11 cellular contexts compared by ENCODE assay signal in genomic region chr4:183342541-183343533, GRCh38. TPM values are rescaled to one million over a fixed set of nuclear protein-coding genes. Genes with fewer than 3 reads are reported as not detected.
DNase-seq lines count a peak whose midpoint lies in the region; ATAC-seq, FAIRE-seq and TF ChIP-seq lines count a peak whose summit lies in the region.
"Had no signal": no experiment of that assay in that cellular context is flagged by ENCODE, and none has a peak within 500 bp of the region (broad histone marks: within the 10 kb centered on the region; RNA-seq: fewer than 3 reads in every experiment).

No MANE protein-coding gene starts in this region.

- H3K27me3 Mint-ChIP-seq in naive thymus-derived CD4-positive, alpha-beta T cell, result peaks cover 10 to 27% (median 26%) of the 10 kb centered on the region in 5 donors
- peaks cover 8% of the 10 kb centered on the region for H3K27me3 Mint-ChIP-seq in activated T-helper 2 cell treated with anti-CD3 and anti-CD28 coated beads, Interferon-gamma antibody, Interleukin-2, Interleukin-4, amounts not matched to agents 10 μg/mL and 5 μg/mL and 100 μg/mL, durations not matched to agents 14 hours and 24 hours and 36 hours (ENCODE audit: low read depth)

- peak overlapping the region; percentile 92 for H3K4me2 ChIP-seq in BLaER1

- H3K27me3 ChIP-seq in BLaER1 (no peaks in the 10 kb centered on the region), H7 (ENCODE audit: control insufficient read depth, insufficient read depth, low read length) (no peaks in the 10 kb centered on the region)
- no peaks in the 10 kb centered on the region for H3K27me3 ChIP-seq in naive thymus-derived CD4-positive, alpha-beta T cell (ENCODE audit: control insufficient read depth in 2 of 2, insufficient read depth in 2 of 2, low read length in 2 of 2)
- H3K27me3 ChIP-seq: colonic mucosa had no signal

- no peak for FAIRE-seq in RCC 7860 (lab: Jason Lieb, UNC)

- H3K27ac ChIP-seq in BLaER1, result peak overlapping the region; percentile 88
- no peak overlapping the region for H3K27ac ChIP-seq in naive thymus-derived CD4-positive, alpha-beta T cell (ENCODE audit: low read depth, low read length)
- H3K27ac ChIP-seq: colonic mucosa, neutrophil had no signal

- H3K9me3 ChIP-seq in BLaER1, result no peaks in the 10 kb centered on the region
- H3K9me3 ChIP-seq in naive thymus-derived CD4-positive, alpha-beta T cell (ENCODE audit: control insufficient read depth in 2 of 3, low read length in 3 of 3), result no peaks in the 10 kb centered on the region
- H3K9me3 ChIP-seq: colonic mucosa, neutrophil had no signal

- no peak for TF ChIP-seq POLR2A in erythroblast (IDR thresholded peaks at IDR 0.05; ENCODE audit: low read length)

- peak; percentile 46 for ATAC-seq in naive thymus-derived CD4-positive, alpha-beta T cell
- ATAC-seq in HG02840 (IDR thresholded peaks at IDR 0.05; ENCODE audit: low FRiP score, unreplicated experiment), result no peak
- ATAC-seq in HG03432 (IDR thresholded peaks at IDR 0.05; ENCODE audit: unreplicated experiment), result no peak

- no peaks in the 10 kb centered on the region for H3K36me3 ChIP-seq in BLaER1
- H3K36me3 ChIP-seq in H7 (replicated peaks; ENCODE audit: control insufficient read depth, insufficient read depth, low read length), result no peaks in the 10 kb centered on the region
- no peaks in the 10 kb centered on the region for H3K36me3 ChIP-seq in naive thymus-derived CD4-positive, alpha-beta T cell (ENCODE audit: control insufficient read depth in 2 of 3, insufficient read depth in 3 of 3, low read length in 3 of 3)
- H3K36me3 ChIP-seq: colonic mucosa, neutrophil had no signal

- peak overlapping the region in 4 of 10 donors; percentile 8 to 66 (median 28) for H3K4me3 Mint-ChIP-seq in naive thymus-derived CD4-positive, alpha-beta T cell
- H3K4me3 Mint-ChIP-seq in activated T-helper 2 cell treated with anti-CD3 and anti-CD28 coated beads, Interferon-gamma antibody, Interleukin-2, Interleukin-4, amounts not matched to agents 10 μg/mL and 5 μg/mL and 100 μg/mL, durations not matched to agents 14 hours and 24 hours and 36 hours (ENCODE audit: low read depth), result no peak overlapping the region

- peaks cover 0 to 5% (median 0%) of the 10 kb centered on the region in 7 donors for H3K4me1 Mint-ChIP-seq in naive thymus-derived CD4-positive, alpha-beta T cell
- no peaks in the 10 kb centered on the region for H3K4me1 Mint-ChIP-seq in activated T-helper 2 cell treated with anti-CD3 and anti-CD28 coated beads, Interferon-gamma antibody, Interleukin-2, Interleukin-4, amounts not matched to agents 10 μg/mL and 5 μg/mL and 100 μg/mL, durations not matched to agents 14 hours and 24 hours and 36 hours (ENCODE audit: low read depth)

- no peaks in the 10 kb centered on the region for H3K36me3 Mint-ChIP-seq in naive thymus-derived CD4-positive, alpha-beta T cell
- no peaks in the 10 kb centered on the region for H3K36me3 Mint-ChIP-seq in activated T-helper 2 cell treated with anti-CD3 and anti-CD28 coated beads, Interferon-gamma antibody, Interleukin-2, Interleukin-4, amounts not matched to agents 10 μg/mL and 5 μg/mL and 100 μg/mL, durations not matched to agents 14 hours and 24 hours and 36 hours (ENCODE audit: low read depth)

- DNase-seq in H7, result peak; percentile 69
- DNase-seq in erythroblast (lab: John Stamatoyannopoulos, UW), result peak; percentile 24 to 38
- no peak for DNase-seq in naive thymus-derived CD4-positive, alpha-beta T cell
- no peak for DNase-seq in activated T-helper 2 cell treated with anti-CD3 and anti-CD28 coated beads, Interferon-gamma antibody, Interleukin-2, Interleukin-4, amounts not matched to agents 10 μg/mL and 5 μg/mL and 100 μg/mL, durations not matched to agents 14 hours and 24 hours and 36 hours (ENCODE audit: low spot score)
- no peak for DNase-seq in RCC 7860 (ENCODE audit: low spot score)
- DNase-seq: colonic mucosa had no signal

- CTCF ChIA-PET in naive thymus-derived CD4-positive, alpha-beta T cell (lab: Charles Lee), result no interaction called here

- peak overlapping the region; percentile 71 for H3K9ac ChIP-seq in BLaER1

- H3K4me1 ChIP-seq in BLaER1, result peaks cover 49% of the 10 kb centered on the region
- no peaks in the 10 kb centered on the region for H3K4me1 ChIP-seq in naive thymus-derived CD4-positive, alpha-beta T cell (ENCODE audit: control insufficient read depth in 2 of 2, insufficient read depth in 2 of 2, low read length in 2 of 2)
- H3K4me1 ChIP-seq: colonic mucosa had no signal

- no peaks in the 10 kb centered on the region for H4K20me1 ChIP-seq in BLaER1

- intact Hi-C loops in naive thymus-derived CD4-positive, alpha-beta T cell (cut with micrococcal nuclease), result no loop called here
- intact Hi-C loops in activated T-helper 2 cell treated with anti-CD3 and anti-CD28 coated beads, Interferon-gamma antibody, Interleukin-2, Interleukin-4, amounts not matched to agents 10 μg/mL and 5 μg/mL and 100 μg/mL, durations not matched to agents 14 hours and 24 hours and 36 hours (cut with micrococcal nuclease), result no loop called here

- no peak overlapping the region for H3K27ac Mint-ChIP-seq in naive thymus-derived CD4-positive, alpha-beta T cell
- no peak overlapping the region for H3K27ac Mint-ChIP-seq in activated T-helper 2 cell treated with anti-CD3 and anti-CD28 coated beads, Interferon-gamma antibody, Interleukin-2, Interleukin-4, amounts not matched to agents 10 μg/mL and 5 μg/mL and 100 μg/mL, durations not matched to agents 14 hours and 24 hours and 36 hours

- no peaks in the 10 kb centered on the region for H3K9me3 Mint-ChIP-seq in naive thymus-derived CD4-positive, alpha-beta T cell
- H3K9me3 Mint-ChIP-seq in activated T-helper 2 cell treated with anti-CD3 and anti-CD28 coated beads, Interferon-gamma antibody, Interleukin-2, Interleukin-4, amounts not matched to agents 10 μg/mL and 5 μg/mL and 100 μg/mL, durations not matched to agents 14 hours and 24 hours and 36 hours, result no peaks in the 10 kb centered on the region

- POLR2A ChIA-PET in naive thymus-derived CD4-positive, alpha-beta T cell (lab: Charles Lee), result no interaction called here

- H3K4me3 ChIP-seq in BLaER1 (peak overlapping the region; percentile 59), H7 (ENCODE audit: insufficient read depth, low read depth, low read length) (no peak overlapping the region)
- H3K4me3 ChIP-seq in naive thymus-derived CD4-positive, alpha-beta T cell (ENCODE audit: low read length), result no peak overlapping the region
- H3K4me3 ChIP-seq: colonic mucosa had no signal

RNA-seq across cellular contexts. Expression of gene CLDN24, which starts 20.6 kb away (rescaled TPM):
- total RNA-seq in H7 (2014; rRNA removed; shearing (Covaris generic)), result not detected in 2 replicates
- total RNA-seq in naive thymus-derived CD4-positive, alpha-beta T cell, result not detected
- polyA plus RNA-seq in naive thymus-derived CD4-positive, alpha-beta T cell, result not detected
- not detected in 2 replicates for total RNA-seq in activated T-helper 2 cell treated with anti-CD3 and anti-CD28 coated beads, Interferon-gamma antibody, Interleukin-2, Interleukin-4, amounts not matched to agents 10 μg/mL and 5 μg/mL and 100 μg/mL, durations not matched to agents 14 hours and 24 hours and 36 hours
- total RNA-seq: colonic mucosa, urinary bladder had no signal
- polyA plus RNA-seq: urinary bladder had no signal

RNA-seq across cellular contexts. Expression of gene CLDN22, which starts 22.8 kb away (rescaled TPM):
- not detected in 2 replicates for total RNA-seq in H7 (2014; rRNA removed; shearing (Covaris generic))
- not detected for total RNA-seq in naive thymus-derived CD4-positive, alpha-beta T cell
- polyA plus RNA-seq in naive thymus-derived CD4-positive, alpha-beta T cell, result not detected
- total RNA-seq in activated T-helper 2 cell treated with anti-CD3 and anti-CD28 coated beads, Interferon-gamma antibody, Interleukin-2, Interleukin-4, amounts not matched to agents 10 μg/mL and 5 μg/mL and 100 μg/mL, durations not matched to agents 14 hours and 24 hours and 36 hours, result not detected in 2 replicates
- total RNA-seq: colonic mucosa, urinary bladder had no signal
- polyA plus RNA-seq: urinary bladder had no signal

Comparison
In these comparisons a context has a peak if more than half of its experiments do, and no peak if none do; other contexts are left out.
1. DNase-seq: peak in H7 (single experiment) and erythroblast (2 of 2); none in naive thymus-derived CD4-positive, alpha-beta T cell (0 of 9), activated T-helper 2 cell treated with anti-CD3 and anti-CD28 coated beads, Interferon-gamma antibody, Interleukin-2, Interleukin-4, amounts not matched to agents 10 μg/mL and 5 μg/mL and 100 μg/mL, durations not matched to agents 14 hours and 24 hours and 36 hours (single experiment) and RCC 7860 (single experiment).